ENCODE assay signal across 25 cellular contexts in the genomic region with DNA sequence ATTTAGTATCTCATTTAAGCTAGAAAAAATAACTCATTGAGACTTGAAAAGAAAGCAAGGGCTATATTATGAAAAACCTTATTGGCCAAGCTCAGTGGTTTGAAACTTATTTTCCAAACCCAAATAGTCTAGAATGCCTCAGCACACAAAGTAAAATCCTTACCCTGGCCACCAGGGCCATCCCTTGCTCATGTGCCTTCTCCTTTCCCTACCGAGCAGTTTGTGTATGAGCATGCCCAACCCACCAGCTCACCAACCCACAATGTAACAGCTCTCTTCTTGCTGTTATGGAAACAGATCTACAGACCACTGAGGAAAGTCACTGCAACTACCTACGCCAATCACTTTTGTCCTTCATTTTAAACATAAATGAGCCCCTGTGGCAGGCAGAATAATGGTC.
DNase-seq lines count a peak whose midpoint lies in the region; ATAC-seq, FAIRE-seq and TF ChIP-seq lines count a peak whose summit lies in the region.
"Had no signal": no experiment of that assay in that cellular context is flagged by ENCODE, and none has a peak within 500 bp of the region (broad histone marks: within the 10 kb centered on the region; RNA-seq: fewer than 3 reads in every experiment).

No MANE protein-coding gene starts in this region.

- H3K36me3 Mint-ChIP-seq in WTC11 (no peaks in the 10 kb centered on the region), endodermal cell (ENCODE audit: low read depth) (no peaks in the 10 kb centered on the region)

- no peak for FAIRE-seq in HepG2 (lab: Jason Lieb, UNC)
- FAIRE-seq: A204.1, D721Med, GM12891, GM18507, H54 had no signal

- no peak overlapping the region for H2AFZ ChIP-seq in HepG2 (ENCODE audit: low read length)
- H2AFZ ChIP-seq: GM23248 had no signal

- POLR2A ChIA-PET in HepG2 (lab: Yijun Ruan, JAX): no interaction called here
- POLR2A ChIA-PET in WTC11 (lab: Charles Lee): no interaction called here
- POLR2A ChIA-PET in GM10248 (lab: Yijun Ruan, JAX): no interaction called here

- H3K27me3 Mint-ChIP-seq in WTC11 (ENCODE audit: low read depth) (no peaks in the 10 kb centered on the region), endodermal cell (ENCODE audit: insufficient read depth) (no peaks in the 10 kb centered on the region)

- no peak for TF ChIP-seq RAD21 in HepG2 (CRISPR knock-in tag; IDR thresholded peaks at IDR 0.05)

- H3K27me3 ChIP-seq in HepG2 (ENCODE audit: control insufficient read depth in 1 of 2, insufficient read depth in 2 of 2, low read length in 2 of 2): no peaks in the 10 kb centered on the region
- no peaks in the 10 kb centered on the region for H3K27me3 ChIP-seq in right lobe of liver
- H3K27me3 ChIP-seq in endodermal cell (ENCODE audit: control insufficient read depth, insufficient read depth, low read length, poor library complexity, severe bottlenecking): no peaks in the 10 kb centered on the region
- H3K27me3 ChIP-seq: BLaER1 had no signal

- H3K79me2 ChIP-seq in HepG2 (ENCODE audit: insufficient read depth, low read length): no peaks in the 10 kb centered on the region

- ATAC-seq in HepG2 (peak; percentile 59; the same call in 2 of the 3 replicates), right lobe of liver (no peak), WTC11 (peak; percentile 93), GM21619 (IDR thresholded peaks at IDR 0.05; ENCODE audit: unreplicated experiment) (no peak)

- H3K9me3 Mint-ChIP-seq in WTC11: no peaks in the 10 kb centered on the region
- H3K9me3 Mint-ChIP-seq in endodermal cell: no peaks in the 10 kb centered on the region
- H3K9me3 Mint-ChIP-seq: CD4-positive, alpha-beta T cell; CD8-positive, alpha-beta memory T cell had no signal

- TF ChIP-seq CTCF in HepG2 (CRISPR knock-in tag; IDR thresholded peaks at IDR 0.05) (no peak), right lobe of liver (IDR thresholded peaks at IDR 0.05) (no peak), WTC11 (IDR thresholded peaks at IDR 0.05) (no peak), endodermal cell (conservative IDR thresholded peaks at IDR 0.05) (peak; percentile 49), GM10248 (IDR thresholded peaks at IDR 0.05; ENCODE audit: control extremely low read depth, extremely low read depth, low read depth, missing control alignments) (no peak)

- H4K20me1 ChIP-seq in HepG2 (ENCODE audit: insufficient read depth, low read length): no peaks in the 10 kb centered on the region
- H4K20me1 ChIP-seq: BLaER1 had no signal

- H3K9me3 ChIP-seq in HepG2 (ENCODE audit: low read length): no peaks in the 10 kb centered on the region
- H3K9me3 ChIP-seq in right lobe of liver: no peaks in the 10 kb centered on the region
- no peaks in the 10 kb centered on the region for H3K9me3 ChIP-seq in endodermal cell (ENCODE audit: control insufficient read depth, low read length)
- H3K9me3 ChIP-seq: BLaER1 had no signal

- H3K4me1 ChIP-seq in HepG2 (ENCODE audit: insufficient read depth, low read length) (no peaks in the 10 kb centered on the region), right lobe of liver (no peaks in the 10 kb centered on the region), endodermal cell (ENCODE audit: control insufficient read depth, insufficient read depth, low read length) (no peaks in the 10 kb centered on the region)
- H3K4me1 ChIP-seq: BLaER1 had no signal

- H3K4me3 Mint-ChIP-seq in WTC11: no peak overlapping the region
- no peak overlapping the region for H3K4me3 Mint-ChIP-seq in endodermal cell
- H3K4me3 Mint-ChIP-seq: B cell; CD4-positive, alpha-beta T cell; CD8-positive, alpha-beta memory T cell had no signal

- no peak for TF ChIP-seq EP300 in HepG2 (IDR thresholded peaks at IDR 0.05; ENCODE audit: low read depth in 2 of 2, low read length in 2 of 2)
- no peak for TF ChIP-seq EP300 in HepG2 (CRISPR knock-in tag; IDR thresholded peaks at IDR 0.05; ENCODE audit: borderline replicate concordance)

- H3K9ac ChIP-seq in HepG2 (ENCODE audit: insufficient read depth, low read depth, low read length) (no peak overlapping the region), endodermal cell (ENCODE audit: extremely low read depth, low read length, poor library complexity, severe bottlenecking) (no peak overlapping the region)
- H3K9ac ChIP-seq: BLaER1, GM23248 had no signal

- H3K4me3 ChIP-seq in HepG2 (replicated peaks in 1 of 3; ENCODE audit: insufficient read depth in 1 of 3, low read depth in 2 of 3, low read length in 3 of 3): no peak overlapping the region
- no peak overlapping the region for H3K4me3 ChIP-seq in right lobe of liver
- H3K4me3 ChIP-seq in endodermal cell (ENCODE audit: low read length): no peak overlapping the region
- H3K4me3 ChIP-seq: BLaER1, GM23248 had no signal

- in situ Hi-C loops in HepG2 (cut with HindIII; ENCODE audit: extremely low pct_ligation_motif_present, low pct_unique_long_range_greater_than_20kb): no loop called here

- WGBS in HepG2 (ENCODE audit: low lambda C conversion rate): 20% methylated on average over 2 of the region's 2 CpGs
- 100% methylated on average over 1 of the region's 2 CpGs for WGBS in right lobe of liver (ENCODE audit: insufficient coverage, low coverage, low lambda C conversion rate, missing lambda C conversion rate)
- 90 to 92% methylated on average over 2 of the region's 2 CpGs for whole genome bisulfite sequencing in endodermal cell (ENCODE audit: insufficient coverage in 1 of 2, insufficient read length in 1 of 2), 2 experiments

- no TSS peak for BruUV-seq in HepG2 (replicated peaks; lab: Mats Ljungman, UMichigan)

- TF ChIP-seq POLR2A in HepG2 (IDR thresholded peaks at IDR 0.05; ENCODE audit: insufficient read depth in 1 of 2, low read depth in 2 of 2, low read length in 2 of 2): no peak
- no peak for TF ChIP-seq POLR2A in right lobe of liver (IDR thresholded peaks at IDR 0.05)

- H3K27ac Mint-ChIP-seq in WTC11 (no peak overlapping the region), endodermal cell (no peak overlapping the region)
- H3K27ac Mint-ChIP-seq: B cell; CD4-positive, alpha-beta T cell had no signal

- H3K36me3 ChIP-seq in HepG2 (replicated peaks in 1 of 2; ENCODE audit: control insufficient read depth in 1 of 2, insufficient read depth in 2 of 2, low read length in 2 of 2) (no peaks in the 10 kb centered on the region), right lobe of liver (no peaks in the 10 kb centered on the region), endodermal cell (ENCODE audit: control insufficient read depth, insufficient read depth, low read length) (no peaks in the 10 kb centered on the region)
- H3K36me3 ChIP-seq: BLaER1 had no signal

- H3K27ac ChIP-seq in HepG2 (ENCODE audit: extremely low read length, insufficient read depth, low read length): no peak overlapping the region
- H3K27ac ChIP-seq in right lobe of liver: no peak overlapping the region
- no peak overlapping the region for H3K27ac ChIP-seq in endodermal cell (ENCODE audit: low read depth, low read length)
- H3K27ac ChIP-seq: 22Rv1, BLaER1, C4-2B, GM23248 had no signal

- DNase-seq in HepG2 (ENCODE audit: low spot score) (no peak), right lobe of liver (no peak), WTC11 (ENCODE audit: low spot score) (no peak), endodermal cell (no peak), NCI-H2107 (lab: John Stamatoyannopoulos, UW) (no peak), GM10248 (ENCODE audit: extremely low spot score) (no peak), CD1c-positive myeloid dendritic cell (ENCODE audit: extremely low spot score) (no peak)
- DNase-seq: CD4-positive, alpha-beta T cell; CD8-positive, alpha-beta memory T cell; DMS 273 treated with DMSO at 0.1 percent for 48 hours; DMS79; EL; GDM1; GM23248; HCEC 1CT had no signal

- no peaks in the 10 kb centered on the region for H3K4me1 Mint-ChIP-seq in WTC11
- H3K4me1 Mint-ChIP-seq in endodermal cell: no peaks in the 10 kb centered on the region
- H3K4me1 Mint-ChIP-seq: B cell; CD8-positive, alpha-beta memory T cell had no signal

- no peak overlapping the region for H3K4me2 ChIP-seq in HepG2 (ENCODE audit: low read depth, low read length)
- H3K4me2 ChIP-seq: BLaER1 had no signal

- CTCF ChIA-PET in HepG2 (lab: Yijun Ruan, JAX; ENCODE audit: low intra/inter-chr PET ratio, low total read pairs) (no interaction called here), WTC11 (lab: Charles Lee) (interaction anchor here (0.6 to 1.6 kb wide), 4 partner anchors 16 to 36 kb away, joined by 3 to 5 read pairs (median 4); no protein-coding TSS in a partner anchor), GM10248 (lab: Yijun Ruan, JAX) (interaction anchor here (1.1 to 2.0 kb wide), 4 partner anchors 11 to 66 kb away, joined by 3 to 7 read pairs (median 3); no protein-coding TSS in a partner anchor)

- intact Hi-C loops in HepG2 (cut with micrococcal nuclease; ENCODE audit: unreplicated experiment) (no loop called here), right lobe of liver (cut with DNase I) (no loop called here)

TF ChIP-seq in WTC11, 78 proteins besides CTCF, POLR2A, EP300 and RAD21 (continues in another document):
- TF ChIP-seq TEAD4 (CRISPR knock-in tag; IDR thresholded peaks at IDR 0.05): no peak
- TF ChIP-seq, protein P1, sequence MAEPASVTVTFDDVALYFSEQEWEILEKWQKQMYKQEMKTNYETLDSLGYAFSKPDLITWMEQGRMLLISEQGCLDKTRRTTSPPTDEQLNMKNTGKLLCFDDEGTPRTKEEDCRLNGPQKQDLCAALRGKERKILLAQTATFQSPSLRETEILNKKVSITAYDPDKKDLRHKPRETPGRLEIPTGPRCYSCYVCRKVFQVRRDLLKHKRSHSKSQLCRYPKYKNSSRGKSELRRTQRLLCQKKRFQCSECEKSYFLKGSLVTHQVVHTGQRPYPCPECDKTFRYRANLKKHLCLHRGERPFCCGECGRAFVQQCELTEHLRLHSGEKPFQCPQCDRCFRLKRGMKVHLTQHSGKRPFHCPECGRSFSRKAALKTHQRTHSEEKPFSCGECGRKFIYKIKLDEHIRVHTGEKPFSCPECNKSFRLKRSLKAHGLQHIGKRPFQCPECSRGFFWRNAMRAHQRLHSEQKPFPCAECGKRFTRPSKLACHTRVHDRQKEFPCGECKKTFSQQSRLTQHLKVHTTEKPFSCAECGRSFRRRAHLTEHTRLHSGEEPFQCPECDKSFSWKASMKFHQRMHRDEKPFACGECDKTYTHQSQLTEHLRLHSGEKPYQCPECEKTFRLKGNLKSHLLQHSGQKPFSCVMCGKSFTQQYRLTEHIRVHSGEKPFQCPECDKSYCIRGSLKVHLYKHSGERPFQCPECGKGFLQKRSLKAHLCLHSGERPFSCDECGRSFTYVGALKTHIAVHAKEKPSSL (CRISPR knock-in tag; conservative IDR thresholded peaks at IDR 0.05): no peak
- no peak for TF ChIP-seq ZNF263 (CRISPR knock-in tag; IDR thresholded peaks at IDR 0.05; ENCODE audit: low read depth)
- no peak for TF ChIP-seq ZNF416 (CRISPR knock-in tag; IDR thresholded peaks at IDR 0.05)
- TF ChIP-seq, protein P2, sequence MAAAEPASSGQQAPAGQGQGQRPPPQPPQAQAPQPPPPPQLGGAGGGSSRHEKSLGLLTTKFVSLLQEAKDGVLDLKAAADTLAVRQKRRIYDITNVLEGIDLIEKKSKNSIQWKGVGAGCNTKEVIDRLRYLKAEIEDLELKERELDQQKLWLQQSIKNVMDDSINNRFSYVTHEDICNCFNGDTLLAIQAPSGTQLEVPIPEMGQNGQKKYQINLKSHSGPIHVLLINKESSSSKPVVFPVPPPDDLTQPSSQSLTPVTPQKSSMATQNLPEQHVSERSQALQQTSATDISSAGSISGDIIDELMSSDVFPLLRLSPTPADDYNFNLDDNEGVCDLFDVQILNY (CRISPR knock-in tag; IDR thresholded peaks at IDR 0.05): no peak

Comparison
In these comparisons a context has a peak if more than half of its experiments do, and no peak if none do; other contexts are left out.
1. ATAC-seq: peak in HepG2 (single experiment) and WTC11 (single experiment); none in right lobe of liver (0 of 4) and GM21619 (single experiment).